ENCODE assay signal across 1 cellular context in the genomic region with DNA sequence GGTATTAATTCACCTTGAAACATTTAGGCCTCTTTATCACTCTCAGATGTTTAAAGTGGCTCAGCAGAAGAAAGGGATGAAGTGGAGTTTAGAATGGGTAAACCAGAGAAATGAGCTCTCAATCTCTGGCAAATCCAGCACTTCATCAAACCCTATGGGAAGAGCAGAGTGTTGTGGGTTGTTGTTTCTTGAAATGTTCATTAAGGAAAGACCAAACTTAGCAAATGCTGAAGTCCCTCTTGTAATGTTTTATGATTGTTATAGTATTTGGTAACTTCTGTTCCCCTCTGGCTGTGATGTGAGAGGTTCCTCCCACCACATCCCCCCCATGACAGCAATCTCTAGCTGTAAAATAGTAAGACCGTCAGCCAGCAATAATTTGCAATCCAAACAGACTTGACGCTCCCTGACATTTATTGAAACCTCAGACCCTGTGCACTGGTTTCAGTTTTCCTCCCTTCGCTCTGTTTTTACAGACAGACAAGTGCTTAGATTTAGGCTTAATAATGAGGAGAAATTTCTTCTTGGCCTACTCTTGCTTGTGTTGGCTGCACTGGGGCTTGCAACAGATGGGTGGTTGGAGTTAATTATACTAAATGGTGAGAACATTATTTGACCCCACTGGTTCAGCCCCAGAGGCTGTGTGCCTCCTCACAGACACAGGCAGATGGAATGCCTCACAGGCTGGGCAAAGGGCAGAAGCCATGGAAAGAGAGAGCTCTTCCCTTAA.
TF ChIP-seq lines count a peak whose summit lies in the region.

No MANE protein-coding gene starts in this region.

TF ChIP-seq in IMR-90, 13 proteins besides CTCF, POLR2A, EP300 and RAD21:
- TF ChIP-seq CHD1 (IDR thresholded peaks at IDR 0.05; ENCODE audit: low read depth, low read length) (no peak), FOS (IDR thresholded peaks at IDR 0.05; ENCODE audit: low read depth, low read length) (no peak), ELK1 (IDR thresholded peaks at IDR 0.05; ENCODE audit: borderline replicate concordance, low read depth, low read length) (no peak), MAZ (IDR thresholded peaks at IDR 0.05; ENCODE audit: borderline replicate concordance, low read depth, low read length) (no peak), MXI1 (IDR thresholded peaks at IDR 0.05; ENCODE audit: borderline replicate concordance, low read depth, low read length) (no peak), BHLHE40 (IDR thresholded peaks at IDR 0.05; ENCODE audit: low read depth, low read length) (no peak), RCOR1 (IDR thresholded peaks at IDR 0.05; ENCODE audit: insufficient replicate concordance, low read length) (no peak), RFX5 (IDR thresholded peaks at IDR 0.05; ENCODE audit: low read depth, low read length) (no peak), CEBPB (IDR thresholded peaks at IDR 0.05; ENCODE audit: low read depth, low read length) (no peak), MAFK (IDR thresholded peaks at IDR 0.05; ENCODE audit: low read depth, low read length) (no peak), SMC3 (IDR thresholded peaks at IDR 0.05; ENCODE audit: low read depth, low read length) (no peak), NFE2L2 (IDR thresholded peaks at IDR 0.05; ENCODE audit: low read depth, low read length) (no peak)
- TF ChIP-seq, protein P1, sequence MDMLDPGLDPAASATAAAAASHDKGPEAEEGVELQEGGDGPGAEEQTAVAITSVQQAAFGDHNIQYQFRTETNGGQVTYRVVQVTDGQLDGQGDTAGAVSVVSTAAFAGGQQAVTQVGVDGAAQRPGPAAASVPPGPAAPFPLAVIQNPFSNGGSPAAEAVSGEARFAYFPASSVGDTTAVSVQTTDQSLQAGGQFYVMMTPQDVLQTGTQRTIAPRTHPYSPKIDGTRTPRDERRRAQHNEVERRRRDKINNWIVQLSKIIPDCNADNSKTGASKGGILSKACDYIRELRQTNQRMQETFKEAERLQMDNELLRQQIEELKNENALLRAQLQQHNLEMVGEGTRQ (IDR thresholded peaks at IDR 0.05; ENCODE audit: low read depth, low read length), result no peak
